In genomic region chr5:6712582-6713273, GRCh38 we compare ENCODE assay signal across 1 cellular context.
A peak's percentile ranks its signal among the peaks of the same experiment; 100 is the strongest.
TF ChIP-seq lines count a peak whose summit lies in the region.

No MANE protein-coding gene starts in this region.

TF ChIP-seq in K562, 482 proteins besides CTCF, POLR2A, EP300 and RAD21 (continued from another document and continues in another):
- TF ChIP-seq PRMT5 (CRISPR knock-in tag; IDR thresholded peaks at IDR 0.05) (peak; percentile 68; the same call in 1 of the 2 replicates), CREB5 (CRISPR knock-in tag; IDR thresholded peaks at IDR 0.05) (no peak), GABPB1 (CRISPR knock-in tag; IDR thresholded peaks at IDR 0.05) (peak; percentile 43; the same call in 1 of the 2 replicates), FOXM1 (IDR thresholded peaks at IDR 0.05; ENCODE audit: low read depth) (no peak), FOXM1 (CRISPR knock-in tag; IDR thresholded peaks at IDR 0.05; ENCODE audit: low read depth) (no peak), RB1 (IDR thresholded peaks at IDR 0.05; ENCODE audit: low read depth) (peak; percentile 90), RBM39 (optimal IDR thresholded peaks at IDR 0.05; ENCODE audit: low read depth, low read length) (peak; percentile 4), SMARCC2 (IDR thresholded peaks at IDR 0.05; ENCODE audit: low read depth) (0 out of 2 replicates have a peak, but pooled peaks have one; percentile 16), CREM (IDR thresholded peaks at IDR 0.05; ENCODE audit: low read depth) (peak; percentile 97), SMAD1 (IDR thresholded peaks at IDR 0.05; ENCODE audit: low read depth, low read length, partially characterized antibody) (peak; percentile 59), ID3 (CRISPR knock-in tag; IDR thresholded peaks at IDR 0.05) (no peak), ID3 (tag; IDR thresholded peaks at IDR 0.05) (peak; percentile 65), YBX1 (IDR thresholded peaks at IDR 0.05) (no peak), EP400 (IDR thresholded peaks at IDR 0.05) (peak; percentile 92), ZNF395 (CRISPR knock-in tag; IDR thresholded peaks at IDR 0.05) (0 out of 2 replicates have a peak, but pooled peaks have one; percentile 33), ZNF589 (CRISPR knock-in tag; IDR thresholded peaks at IDR 0.05; ENCODE audit: low read depth) (no peak), HDAC1 (IDR thresholded peaks at IDR 0.05) (peak in 1 of 2 experiments; percentile 88; a peak in 2 of 4 replicates), SUPT5H (IDR thresholded peaks at IDR 0.05) (peak; percentile 80), ZNF311 (CRISPR knock-in tag; IDR thresholded peaks at IDR 0.05) (no peak), SMAD4 (CRISPR knock-in tag; conservative IDR thresholded peaks at IDR 0.05) (peak; percentile 87), NFYB (IDR thresholded peaks at IDR 0.05; ENCODE audit: extremely low read depth, insufficient read length) (no peak), ZNF76 (CRISPR knock-in tag; IDR thresholded peaks at IDR 0.05; ENCODE audit: borderline replicate concordance) (peak; percentile 48; the same call in 1 of the 2 replicates), GTF3C2 (IDR thresholded peaks at IDR 0.05; ENCODE audit: borderline replicate concordance, extremely low read depth, insufficient read length) (no peak), RBM17 (IDR thresholded peaks at IDR 0.05; ENCODE audit: borderline replicate concordance, low read depth, low read length) (no peak), NONO (IDR thresholded peaks at IDR 0.05; ENCODE audit: low read depth in 2 of 2, low read length in 1 of 2) (peak; percentile 86 to 95), THAP7 (CRISPR knock-in tag; IDR thresholded peaks at IDR 0.05) (peak; percentile 19; the same call in 1 of the 2 replicates), MTA1 (IDR thresholded peaks at IDR 0.05; ENCODE audit: borderline replicate concordance) (peak; percentile 91), ZNF766 (CRISPR knock-in tag; conservative IDR thresholded peaks at IDR 0.05) (no peak), SAFB (IDR thresholded peaks at IDR 0.05; ENCODE audit: borderline replicate concordance, low read depth, low read length) (0 out of 2 replicates have a peak, but pooled peaks have one; percentile 42), ZBTB1 (CRISPR knock-in tag; IDR thresholded peaks at IDR 0.05; ENCODE audit: borderline replicate concordance, low read depth) (peak; percentile 85; the same call in 1 of the 2 replicates), NR2C2 (CRISPR knock-in tag; IDR thresholded peaks at IDR 0.05) (no peak), NR2C2 (tag; IDR thresholded peaks at IDR 0.05) (peak; percentile 82), USF1 (CRISPR knock-in tag; IDR thresholded peaks at IDR 0.05) (peak; percentile 67; the same call in 1 of the 2 replicates), SIX5 (IDR thresholded peaks at IDR 0.05; ENCODE audit: borderline replicate concordance in 1 of 2, insufficient read depth in 1 of 2, low read depth in 1 of 2, low read length in 2 of 2) (no peak), SMAD3 (CRISPR knock-in tag; conservative IDR thresholded peaks at IDR 0.05) (0 out of 2 replicates have a peak, but pooled peaks have one; percentile 58)
- TF ChIP-seq, protein P1, sequence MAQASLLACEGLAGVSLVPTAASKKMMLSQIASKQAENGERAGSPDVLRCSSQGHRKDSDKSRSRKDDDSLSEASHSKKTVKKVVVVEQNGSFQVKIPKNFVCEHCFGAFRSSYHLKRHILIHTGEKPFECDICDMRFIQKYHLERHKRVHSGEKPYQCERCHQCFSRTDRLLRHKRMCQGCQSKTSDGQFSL (CRISPR knock-in tag; IDR thresholded peaks at IDR 0.05) = no peak; the same call in 1 of the 2 replicates
- TF ChIP-seq, protein P1 (tag; IDR thresholded peaks at IDR 0.05) = peak in 1 of 2 experiments; percentile 17; a peak in 1 of 4 replicates
- TF ChIP-seq, protein P2, sequence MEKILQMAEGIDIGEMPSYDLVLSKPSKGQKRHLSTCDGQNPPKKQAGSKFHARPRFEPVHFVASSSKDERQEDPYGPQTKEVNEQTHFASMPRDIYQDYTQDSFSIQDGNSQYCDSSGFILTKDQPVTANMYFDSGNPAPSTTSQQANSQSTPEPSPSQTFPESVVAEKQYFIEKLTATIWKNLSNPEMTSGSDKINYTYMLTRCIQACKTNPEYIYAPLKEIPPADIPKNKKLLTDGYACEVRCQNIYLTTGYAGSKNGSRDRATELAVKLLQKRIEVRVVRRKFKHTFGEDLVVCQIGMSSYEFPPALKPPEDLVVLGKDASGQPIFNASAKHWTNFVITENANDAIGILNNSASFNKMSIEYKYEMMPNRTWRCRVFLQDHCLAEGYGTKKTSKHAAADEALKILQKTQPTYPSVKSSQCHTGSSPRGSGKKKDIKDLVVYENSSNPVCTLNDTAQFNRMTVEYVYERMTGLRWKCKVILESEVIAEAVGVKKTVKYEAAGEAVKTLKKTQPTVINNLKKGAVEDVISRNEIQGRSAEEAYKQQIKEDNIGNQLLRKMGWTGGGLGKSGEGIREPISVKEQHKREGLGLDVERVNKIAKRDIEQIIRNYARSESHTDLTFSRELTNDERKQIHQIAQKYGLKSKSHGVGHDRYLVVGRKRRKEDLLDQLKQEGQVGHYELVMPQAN (IDR thresholded peaks at IDR 0.05; ENCODE audit: borderline replicate concordance) = peak; percentile 66; the same call in 1 of the 2 replicates
- TF ChIP-seq, protein P3, sequence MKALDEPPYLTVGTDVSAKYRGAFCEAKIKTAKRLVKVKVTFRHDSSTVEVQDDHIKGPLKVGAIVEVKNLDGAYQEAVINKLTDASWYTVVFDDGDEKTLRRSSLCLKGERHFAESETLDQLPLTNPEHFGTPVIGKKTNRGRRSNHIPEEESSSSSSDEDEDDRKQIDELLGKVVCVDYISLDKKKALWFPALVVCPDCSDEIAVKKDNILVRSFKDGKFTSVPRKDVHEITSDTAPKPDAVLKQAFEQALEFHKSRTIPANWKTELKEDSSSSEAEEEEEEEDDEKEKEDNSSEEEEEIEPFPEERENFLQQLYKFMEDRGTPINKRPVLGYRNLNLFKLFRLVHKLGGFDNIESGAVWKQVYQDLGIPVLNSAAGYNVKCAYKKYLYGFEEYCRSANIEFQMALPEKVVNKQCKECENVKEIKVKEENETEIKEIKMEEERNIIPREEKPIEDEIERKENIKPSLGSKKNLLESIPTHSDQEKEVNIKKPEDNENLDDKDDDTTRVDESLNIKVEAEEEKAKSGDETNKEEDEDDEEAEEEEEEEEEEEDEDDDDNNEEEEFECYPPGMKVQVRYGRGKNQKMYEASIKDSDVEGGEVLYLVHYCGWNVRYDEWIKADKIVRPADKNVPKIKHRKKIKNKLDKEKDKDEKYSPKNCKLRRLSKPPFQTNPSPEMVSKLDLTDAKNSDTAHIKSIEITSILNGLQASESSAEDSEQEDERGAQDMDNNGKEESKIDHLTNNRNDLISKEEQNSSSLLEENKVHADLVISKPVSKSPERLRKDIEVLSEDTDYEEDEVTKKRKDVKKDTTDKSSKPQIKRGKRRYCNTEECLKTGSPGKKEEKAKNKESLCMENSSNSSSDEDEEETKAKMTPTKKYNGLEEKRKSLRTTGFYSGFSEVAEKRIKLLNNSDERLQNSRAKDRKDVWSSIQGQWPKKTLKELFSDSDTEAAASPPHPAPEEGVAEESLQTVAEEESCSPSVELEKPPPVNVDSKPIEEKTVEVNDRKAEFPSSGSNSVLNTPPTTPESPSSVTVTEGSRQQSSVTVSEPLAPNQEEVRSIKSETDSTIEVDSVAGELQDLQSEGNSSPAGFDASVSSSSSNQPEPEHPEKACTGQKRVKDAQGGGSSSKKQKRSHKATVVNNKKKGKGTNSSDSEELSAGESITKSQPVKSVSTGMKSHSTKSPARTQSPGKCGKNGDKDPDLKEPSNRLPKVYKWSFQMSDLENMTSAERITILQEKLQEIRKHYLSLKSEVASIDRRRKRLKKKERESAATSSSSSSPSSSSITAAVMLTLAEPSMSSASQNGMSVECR (CRISPR knock-in tag; IDR thresholded peaks at IDR 0.05) = peak; percentile 42
- TF ChIP-seq, protein P4, sequence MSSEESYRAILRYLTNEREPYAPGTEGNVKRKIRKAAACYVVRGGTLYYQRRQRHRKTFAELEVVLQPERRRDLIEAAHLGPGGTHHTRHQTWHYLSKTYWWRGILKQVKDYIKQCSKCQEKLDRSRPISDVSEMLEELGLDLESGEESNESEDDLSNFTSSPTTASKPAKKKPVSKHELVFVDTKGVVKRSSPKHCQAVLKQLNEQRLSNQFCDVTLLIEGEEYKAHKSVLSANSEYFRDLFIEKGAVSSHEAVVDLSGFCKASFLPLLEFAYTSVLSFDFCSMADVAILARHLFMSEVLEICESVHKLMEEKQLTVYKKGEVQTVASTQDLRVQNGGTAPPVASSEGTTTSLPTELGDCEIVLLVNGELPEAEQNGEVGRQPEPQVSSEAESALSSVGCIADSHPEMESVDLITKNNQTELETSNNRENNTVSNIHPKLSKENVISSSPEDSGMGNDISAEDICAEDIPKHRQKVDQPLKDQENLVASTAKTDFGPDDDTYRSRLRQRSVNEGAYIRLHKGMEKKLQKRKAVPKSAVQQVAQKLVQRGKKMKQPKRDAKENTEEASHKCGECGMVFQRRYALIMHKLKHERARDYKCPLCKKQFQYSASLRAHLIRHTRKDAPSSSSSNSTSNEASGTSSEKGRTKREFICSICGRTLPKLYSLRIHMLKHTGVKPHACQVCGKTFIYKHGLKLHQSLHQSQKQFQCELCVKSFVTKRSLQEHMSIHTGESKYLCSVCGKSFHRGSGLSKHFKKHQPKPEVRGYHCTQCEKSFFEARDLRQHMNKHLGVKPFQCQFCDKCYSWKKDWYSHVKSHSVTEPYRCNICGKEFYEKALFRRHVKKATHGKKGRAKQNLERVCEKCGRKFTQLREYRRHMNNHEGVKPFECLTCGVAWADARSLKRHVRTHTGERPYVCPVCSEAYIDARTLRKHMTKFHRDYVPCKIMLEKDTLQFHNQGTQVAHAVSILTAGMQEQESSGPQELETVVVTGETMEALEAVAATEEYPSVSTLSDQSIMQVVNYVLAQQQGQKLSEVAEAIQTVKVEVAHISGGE (CRISPR knock-in tag; IDR thresholded peaks at IDR 0.05) = peak in 1 of 3 experiments; percentile 82; a peak in 2 of 6 replicates
- TF ChIP-seq, protein P5, sequence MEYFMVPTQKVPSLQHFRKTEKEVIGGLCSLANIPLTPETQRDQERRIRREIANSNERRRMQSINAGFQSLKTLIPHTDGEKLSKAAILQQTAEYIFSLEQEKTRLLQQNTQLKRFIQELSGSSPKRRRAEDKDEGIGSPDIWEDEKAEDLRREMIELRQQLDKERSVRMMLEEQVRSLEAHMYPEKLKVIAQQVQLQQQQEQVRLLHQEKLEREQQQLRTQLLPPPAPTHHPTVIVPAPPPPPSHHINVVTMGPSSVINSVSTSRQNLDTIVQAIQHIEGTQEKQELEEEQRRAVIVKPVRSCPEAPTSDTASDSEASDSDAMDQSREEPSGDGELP (CRISPR knock-in tag; IDR thresholded peaks at IDR 0.05; ENCODE audit: borderline replicate concordance) = peak; percentile 56; the same call in 1 of the 2 replicates
